7 cellular contexts compared by ENCODE assay signal in the genomic region with DNA sequence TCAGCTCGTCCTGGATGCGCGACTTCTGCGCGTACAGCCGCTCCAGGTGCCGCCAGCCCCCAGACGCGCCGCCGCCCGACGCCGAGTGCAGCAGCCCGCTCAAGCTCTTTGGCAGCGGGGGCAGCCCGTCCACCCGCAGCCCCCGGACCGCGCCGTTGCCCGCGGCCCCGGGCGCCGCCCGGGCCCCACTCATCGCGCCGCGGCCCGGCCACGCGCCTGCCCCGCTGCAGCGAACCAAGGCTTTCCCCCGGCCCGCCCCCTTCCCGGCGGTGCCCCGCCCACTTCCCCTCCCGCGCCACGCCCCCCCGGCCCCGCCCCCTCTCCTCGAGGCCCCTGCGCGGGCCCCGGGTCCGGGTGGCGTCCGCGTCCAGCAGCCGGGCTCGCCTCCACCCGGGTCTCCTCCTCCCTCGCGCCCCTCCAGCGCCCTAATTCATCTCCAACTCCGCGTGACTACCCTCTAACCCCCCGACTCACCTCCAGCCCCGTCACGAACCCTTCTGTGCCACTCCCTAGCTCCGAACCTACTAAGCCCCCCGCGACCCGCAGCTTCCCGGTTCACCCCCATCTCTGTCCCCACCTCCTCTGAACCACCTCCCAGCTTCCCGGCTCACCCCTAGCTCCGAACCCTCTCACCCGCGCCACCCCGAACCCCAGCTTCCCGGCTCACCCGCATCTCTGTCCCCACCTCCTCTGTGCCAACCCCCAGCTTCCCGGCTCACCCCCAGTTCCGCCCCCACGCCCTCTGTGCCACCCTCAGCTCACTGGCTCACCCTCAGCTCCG. TPM values are rescaled to one million over a fixed set of nuclear protein-coding genes. Genes with fewer than 3 reads are reported as not detected.
A peak's percentile ranks its signal among the peaks of the same experiment; 100 is the strongest.
DNase-seq lines count a peak whose midpoint lies in the region; ATAC-seq and TF ChIP-seq lines count a peak whose summit lies in the region.

TSS of gene FAM89A (minus strand) at position 236 of the 781 bp plus-strand sequence. CDS start at position 193, 43 bp downstream.

- no peaks in the 10 kb centered on the region for H3F3A ChIP-seq in PC-3 (ENCODE audit: low read length, unreplicated experiment)
- peaks cover 12% of the 10 kb centered on the region for H3F3A ChIP-seq in neural progenitor cell (ENCODE audit: low read depth)

- H3K4me3 Mint-ChIP-seq in HFFc6, result peak within 1 kb of the TSS; percentile 78
- H3K4me3 Mint-ChIP-seq in neural progenitor cell, result peak within 1 kb of the TSS; percentile 88

- BruUV-seq in PC-3 (replicated peaks; lab: Mats Ljungman, UMichigan), result no TSS peak

- H3K36me3 Mint-ChIP-seq in HFFc6 (ENCODE audit: low read depth), result peaks cover 4% of the 10 kb centered on the region; the same call in 1 of the 2 replicates
- peaks cover 4% of the 10 kb centered on the region for H3K36me3 Mint-ChIP-seq in neural progenitor cell

- H3K27ac Mint-ChIP-seq in HFFc6, result no peak within 1 kb of the TSS
- no peak within 1 kb of the TSS for H3K27ac Mint-ChIP-seq in neural progenitor cell

- H3K4me1 Mint-ChIP-seq in HFFc6 (ENCODE audit: low read depth) (0 out of 2 replicates have a peak, but pooled peaks cover 6% of the 10 kb centered on the region), neural progenitor cell (peaks cover 16% of the 10 kb centered on the region)

- H3K36me3 ChIP-seq in PC-3 (ENCODE audit: low read depth, low read length) (no peaks in the 10 kb centered on the region), neural progenitor cell (no peaks in the 10 kb centered on the region), stomach smooth muscle (ENCODE audit: control insufficient read depth in 2 of 2, insufficient read depth in 2 of 2, low read length in 2 of 2) (no peaks in the 10 kb centered on the region)

- intact Hi-C loops in PC-3 (cut with micrococcal nuclease), result no loop called here

- no peaks in the 10 kb centered on the region for H3K9me2 ChIP-seq in PC-3 (replicated peaks; ENCODE audit: low read length)

- TF ChIP-seq CTCF in HFFc6 (IDR thresholded peaks at IDR 0.05) (no peak), PC-3 (conservative IDR thresholded peaks at IDR 0.05; ENCODE audit: low read depth, low read length) (no peak), fibroblast of pulmonary artery (IDR thresholded peaks at IDR 0.05; ENCODE audit: low read length, missing control alignments) (no peak), neural progenitor cell (IDR thresholded peaks at IDR 0.05) (no peak)

- H2AFZ ChIP-seq in PC-3 (ENCODE audit: low read length), result peak within 1 kb of the TSS; percentile 95
- H2AFZ ChIP-seq in neural progenitor cell (replicated peaks), result peak within 1 kb of the TSS; percentile 96

- peak; percentile 30 for TF ChIP-seq POLR2A in GM15510 (IDR thresholded peaks at IDR 0.05; ENCODE audit: borderline replicate concordance, extremely low read depth, insufficient read length)

- CTCF ChIA-PET in PC-3 (lab: Charles Lee), result no interaction called here

- H3K4me3 ChIP-seq in PC-3 (ENCODE audit: low read length), result peak within 1 kb of the TSS; percentile 87
- peak within 1 kb of the TSS; percentile 72 for H3K4me3 ChIP-seq in fibroblast of pulmonary artery (replicated peaks; ENCODE audit: low read depth, low read length)
- peak within 1 kb of the TSS; percentile 81 for H3K4me3 ChIP-seq in neural progenitor cell
- H3K4me3 ChIP-seq in stomach smooth muscle (ENCODE audit: low read length in 2 of 2), result peak within 1 kb of the TSS; percentile 20 to 74

- H3K27me3 Mint-ChIP-seq in HFFc6 (ENCODE audit: insufficient read depth) (peaks cover 7% of the 10 kb centered on the region), neural progenitor cell (ENCODE audit: insufficient read depth, low read depth) (peaks cover 22% of the 10 kb centered on the region)

- no peak within 1 kb of the TSS for H3K27ac ChIP-seq in PC-3 (ENCODE audit: low read length)
- no peak within 1 kb of the TSS for H3K27ac ChIP-seq in neural progenitor cell
- no peak within 1 kb of the TSS for H3K27ac ChIP-seq in stomach smooth muscle (ENCODE audit: low read length)

- H3K79me2 ChIP-seq in PC-3 (ENCODE audit: low read length) (no peaks in the 10 kb centered on the region), neural progenitor cell (ENCODE audit: low read depth) (no peaks in the 10 kb centered on the region)

- H3K27me3 ChIP-seq in PC-3 (ENCODE audit: low read length), result peaks cover 16% of the 10 kb centered on the region
- peaks cover 100% of the 10 kb centered on the region for H3K27me3 ChIP-seq in neural progenitor cell
- H3K27me3 ChIP-seq in stomach smooth muscle (ENCODE audit: control insufficient read depth in 1 of 2, insufficient read depth in 2 of 2, low read length in 2 of 2), result peaks cover 21 to 37% of the 10 kb centered on the region in 2 donors

- no peaks in the 10 kb centered on the region for H4K20me1 ChIP-seq in PC-3 (ENCODE audit: low read length)
- peaks cover 9% of the 10 kb centered on the region for H4K20me1 ChIP-seq in neural progenitor cell (ENCODE audit: low read depth)

- H3K4me2 ChIP-seq in PC-3 (ENCODE audit: low read length) (peak within 1 kb of the TSS; percentile 97), neural progenitor cell (peak within 1 kb of the TSS; percentile 99)

- POLR2A ChIA-PET in PC-3 (lab: Charles Lee; ENCODE audit: unreplicated experiment), result no interaction called here

- H3K9me3 ChIP-seq in PC-3 (ENCODE audit: low read length) (no peaks in the 10 kb centered on the region), neural progenitor cell (ENCODE audit: low read depth) (no peaks in the 10 kb centered on the region), stomach smooth muscle (ENCODE audit: control insufficient read depth in 2 of 2, low read length in 2 of 2) (no peaks in the 10 kb centered on the region)

- peak within 1 kb of the TSS; percentile 49; the same call in 1 of the 2 replicates for H3K9ac ChIP-seq in PC-3 (ENCODE audit: low read length)
- H3K9ac ChIP-seq in neural progenitor cell, result no peak within 1 kb of the TSS
- peak within 1 kb of the TSS in 1 of 2 donors; percentile 41 for H3K9ac ChIP-seq in stomach smooth muscle (ENCODE audit: low read length in 2 of 2)

- peak; percentile 69 for ATAC-seq in PC-3

- H3K9me3 Mint-ChIP-seq in HFFc6, result peaks cover 3% of the 10 kb centered on the region; the same call in 1 of the 2 replicates
- H3K9me3 Mint-ChIP-seq in neural progenitor cell, result peaks cover 6% of the 10 kb centered on the region

- DNase-seq in HFFc6 (no peak), PC-3 (peak; percentile 43), activated T-helper 1 cell treated with Interleukin-2 at 50 U/mL for 16 hours (ENCODE audit: low read depth) (peak; percentile 64), fibroblast of pulmonary artery (ENCODE audit: low read depth) (peak; percentile 36), neural progenitor cell (ENCODE audit: low spot score) (peak; percentile 70)

- H3K4me1 ChIP-seq in PC-3 (ENCODE audit: insufficient read depth, low read length) (peaks cover 6% of the 10 kb centered on the region; the same call in 1 of the 2 replicates), neural progenitor cell (peaks cover 3% of the 10 kb centered on the region), stomach smooth muscle (ENCODE audit: control insufficient read depth, insufficient read depth, low read length) (peaks cover 23% of the 10 kb centered on the region)

RNA-seq across cellular contexts. Expression of gene FAM89A, which starts in this region (rescaled TPM):
- 1 to 10 TPM; 2.4 to 3.7 (median 2.9) TPM for total RNA-seq in HFFc6 (2021; fragmentation: NEBNext Ultra II Directional; extraction: Animal tissue kit (Norgen Biotek cat#: 25700))
- total RNA-seq in PC-3 (2014; rRNA removed), result 7.5 and 12.4 TPM in 2 replicates
- 1.9 and 2.1 TPM in 2 replicates for total RNA-seq in neural progenitor cell (ENCODE audit: low replicate concordance)
